Comparison of ENCODE assay signal across 1 cellular context in genomic region chr7:100583132-100584045, GRCh38.
TF ChIP-seq lines count a peak whose summit lies in the region.

No MANE protein-coding gene starts in this region.

TF ChIP-seq in GM12878, 131 proteins besides CTCF, POLR2A, EP300 and RAD21 (continued from another document and continues in another):
- TF ChIP-seq PBX3 (IDR thresholded peaks at IDR 0.05; ENCODE audit: insufficient replicate concordance, low read depth, low read length) (no peak), ATF2 (IDR thresholded peaks at IDR 0.05; ENCODE audit: low read length) (no peak), SKIL (IDR thresholded peaks at IDR 0.05; ENCODE audit: low read depth, poor library complexity, severe bottlenecking) (no peak), CHD1 (IDR thresholded peaks at IDR 0.05; ENCODE audit: low read depth, low read length) (no peak), EED (IDR thresholded peaks at IDR 0.05; ENCODE audit: low read depth) (peak; percentile 79), ZBTB40 (IDR thresholded peaks at IDR 0.05; ENCODE audit: borderline replicate concordance) (peak; percentile 70; the same call in 1 of the 2 replicates), TCF7 (IDR thresholded peaks at IDR 0.05; ENCODE audit: borderline replicate concordance) (no peak), USF2 (IDR thresholded peaks at IDR 0.05; ENCODE audit: borderline replicate concordance, low read depth, low read length) (no peak), ZNF207 (IDR thresholded peaks at IDR 0.05; ENCODE audit: borderline replicate concordance) (no peak), E2F8 (IDR thresholded peaks at IDR 0.05; ENCODE audit: low read depth, partially characterized antibody) (no peak), IKZF1 (conservative IDR thresholded peaks at IDR 0.05) (peak; percentile 86), ESRRA (IDR thresholded peaks at IDR 0.05; ENCODE audit: low read length) (no peak), REST (IDR thresholded peaks at IDR 0.05; ENCODE audit: low read depth, low read length) (no peak), ZNF592 (IDR thresholded peaks at IDR 0.05) (no peak), SREBF1 (IDR thresholded peaks at IDR 0.05; ENCODE audit: low read length) (no peak), MXI1 (IDR thresholded peaks at IDR 0.05; ENCODE audit: low read depth, low read length) (peak; percentile 63), TARDBP (IDR thresholded peaks at IDR 0.05; ENCODE audit: borderline replicate concordance) (no peak), BRCA1 (IDR thresholded peaks at IDR 0.05; ENCODE audit: low read depth, low read length) (no peak), PML (IDR thresholded peaks at IDR 0.05; ENCODE audit: low read length) (no peak), YBX1 (IDR thresholded peaks at IDR 0.05) (no peak), MAX (IDR thresholded peaks at IDR 0.05; ENCODE audit: low read depth, low read length) (no peak; the same call in 1 of the 2 replicates), ZBTB33 (IDR thresholded peaks at IDR 0.05) (no peak), ATF7 (IDR thresholded peaks at IDR 0.05; ENCODE audit: low read depth) (peak; percentile 44), NR2F1 (conservative IDR thresholded peaks at IDR 0.05) (peak; percentile 88), SMC3 (IDR thresholded peaks at IDR 0.05; ENCODE audit: borderline replicate concordance, low read length) (no peak), NBN (IDR thresholded peaks at IDR 0.05) (peak; percentile 82), TBL1XR1 (IDR thresholded peaks at IDR 0.05; ENCODE audit: low read depth, low read length) (peak; percentile 5; the same call in 1 of the 2 replicates), GATAD2B (conservative IDR thresholded peaks at IDR 0.05; ENCODE audit: low read depth) (peak; percentile 57; the same call in 1 of the 2 replicates), ZNF274 (IDR thresholded peaks at IDR 0.05; ENCODE audit: insufficient read depth, insufficient read length) (no peak)
